15 cellular contexts compared by ENCODE assay signal in the genomic region with DNA sequence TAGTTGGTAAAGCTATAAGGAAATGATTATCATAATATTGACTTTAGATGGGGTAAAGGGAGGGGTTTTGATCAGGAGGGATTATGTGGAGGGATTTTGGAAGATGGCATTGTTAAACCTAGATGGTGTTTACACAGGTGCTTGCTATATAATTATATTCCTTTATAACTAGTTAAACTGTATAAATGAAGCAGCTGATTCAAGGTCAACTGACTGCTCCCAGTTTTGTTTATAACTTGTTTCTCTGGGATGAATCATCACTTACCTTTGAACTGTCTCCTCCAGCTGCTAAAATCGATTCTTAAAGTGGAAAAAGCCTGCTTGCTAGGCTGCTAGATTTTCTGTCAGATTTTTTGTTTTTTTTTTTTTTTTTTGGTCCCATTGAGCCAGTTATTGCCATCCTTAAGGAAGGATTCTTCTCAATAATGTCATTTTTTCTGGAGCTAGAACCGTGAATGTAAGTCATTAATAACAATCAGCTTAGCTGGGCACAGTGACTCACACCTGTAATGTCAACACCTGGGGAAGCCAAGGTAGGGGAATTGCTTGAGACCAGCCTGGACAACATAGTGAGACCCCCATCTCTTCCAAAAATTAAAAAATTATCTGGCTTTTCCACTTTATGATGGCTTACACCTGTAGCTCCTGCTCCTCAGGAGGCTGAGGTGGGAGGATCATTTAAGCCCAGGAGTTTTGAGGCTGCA.
DNase-seq lines count a peak whose midpoint lies in the region; ATAC-seq and TF ChIP-seq lines count a peak whose summit lies in the region.
"Had no signal": no experiment of that assay in that cellular context is flagged by ENCODE, and none has a peak within 500 bp of the region (broad histone marks: within the 10 kb centered on the region; RNA-seq: fewer than 3 reads in every experiment).

No MANE protein-coding gene starts in this region.

- no peaks in the 10 kb centered on the region for H3K9me2 ChIP-seq in HCT116 (ENCODE audit: insufficient read depth)

- TF ChIP-seq CTCF in HCT116 (IDR thresholded peaks at IDR 0.05 in 2 of 3, conservative IDR thresholded peaks at IDR 0.05 in 1 of 3; ENCODE audit: borderline replicate concordance in 1 of 3, insufficient read depth in 1 of 3, low read depth in 2 of 3, low read length in 2 of 3) (no peak), choroid plexus epithelial cell (conservative IDR thresholded peaks at IDR 0.05; ENCODE audit: low read depth, low read length) (no peak), osteocyte (IDR thresholded peaks at IDR 0.05) (no peak), left lung (IDR thresholded peaks at IDR 0.05) (no peak), ascending aorta (IDR thresholded peaks at IDR 0.05) (no peak)

- peak overlapping the region; percentile 67 for H3K27ac Mint-ChIP-seq in osteocyte (ENCODE audit: unreplicated experiment)
- H3K27ac Mint-ChIP-seq: nephron progenitor cell had no signal

- H3K9ac ChIP-seq in HCT116 (ENCODE audit: low read length), result no peak overlapping the region

- H3K4me2 ChIP-seq in HCT116 (ENCODE audit: low read length), result peak overlapping the region; percentile 53

- no peaks in the 10 kb centered on the region for H4K20me1 ChIP-seq in HCT116 (ENCODE audit: insufficient read depth)

- H3K4me3 ChIP-seq in HCT116 (replicated peaks in 1 of 2; ENCODE audit: low read depth in 1 of 2, low read length in 2 of 2) (no peak overlapping the region), choroid plexus epithelial cell (ENCODE audit: low read depth, low read length) (no peak overlapping the region), left lung (no peak overlapping the region), ascending aorta (no peak overlapping the region)
- H3K4me3 ChIP-seq: thoracic aorta had no signal

- no peaks in the 10 kb centered on the region for H3K27me3 Mint-ChIP-seq in osteocyte (ENCODE audit: unreplicated experiment)
- H3K27me3 Mint-ChIP-seq: central memory CD8-positive, alpha-beta T cell had no signal

- CTCF ChIA-PET in HCT116 (lab: Charles Lee), result interaction anchor here (0.7 kb wide), 1 partner anchor 9 kb away, joined by 3 read pairs; no protein-coding TSS in a partner anchor

- peak overlapping the region; percentile 17 for H3K4me3 Mint-ChIP-seq in osteocyte (ENCODE audit: unreplicated experiment)
- H3K4me3 Mint-ChIP-seq: central memory CD8-positive, alpha-beta T cell; nephron progenitor cell had no signal

- BruUV-seq in HCT116 (replicated peaks; lab: Mats Ljungman, UMichigan), result no TSS peak

- intact Hi-C loops in HCT116 (cut with micrococcal nuclease) (no loop called here), left lung (cut with DNase I) (no loop called here), ascending aorta (cut with DNase I) (no loop called here)

- POLR2A ChIA-PET in HCT116 (lab: Charles Lee), result interaction anchor here (1.1 kb wide), 1 partner anchor 8 kb away, joined by 5 read pairs; no protein-coding TSS in a partner anchor

- 0 out of 2 replicates have a peak, but pooled peaks have one; percentile 11 for TF ChIP-seq RAD21 in HCT116 (IDR thresholded peaks at IDR 0.05; ENCODE audit: low read depth)

- ATAC-seq in HCT116, result peak; percentile 48
- ATAC-seq in left lung, result no peak
- ATAC-seq in HG03045 (IDR thresholded peaks at IDR 0.05; ENCODE audit: unreplicated experiment), result no peak

- peak; percentile 32 for DNase-seq in HCT116 (ENCODE audit: low read depth, low spot score)
- peak; percentile 67 for DNase-seq in NCI-H2227 (lab: John Stamatoyannopoulos, UW; ENCODE audit: unreplicated experiment)
- peak; percentile 78 for DNase-seq in choroid plexus epithelial cell (ENCODE audit: low read depth)
- DNase-seq in osteocyte (ENCODE audit: extremely low spot score, unreplicated experiment), result no peak
- no peak for DNase-seq in left lung
- DNase-seq in ascending aorta (ENCODE audit: low spot score in 2 of 2), result no peak
- DNase-seq in GF-D8 (lab: John Stamatoyannopoulos, UW), result no peak
- DNase-seq: hippocampal formation; NCI-H1048; nephron progenitor cell; stimulated activated CD4-positive, alpha-beta T cell treated with anti-CD3 and anti-CD28 coated beads, Interleukin-2, amount 100 ng/mL, for 24 hours; T-helper 2 cell had no signal

- no peak for TF ChIP-seq POLR2A in HCT116 (IDR thresholded peaks at IDR 0.05; ENCODE audit: borderline replicate concordance, extremely low read depth, insufficient read depth, insufficient read length)

- H3K27ac ChIP-seq in HCT116 (ENCODE audit: low read depth, low read length), result peak overlapping the region; percentile 31
- no peak overlapping the region for H3K27ac ChIP-seq in left lung
- H3K27ac ChIP-seq in ascending aorta, result no peak overlapping the region
- H3K27ac ChIP-seq: thoracic aorta had no signal

- H3K9me3 ChIP-seq in HCT116 (ENCODE audit: control insufficient read depth in 1 of 2, insufficient read depth in 1 of 2, low read depth in 1 of 2, low read length in 2 of 2) (no peaks in the 10 kb centered on the region), left lung (peaks cover 0 to 6% of the 10 kb centered on the region in 2 donors), ascending aorta (no peaks in the 10 kb centered on the region)
- H3K9me3 ChIP-seq: thoracic aorta had no signal

- H3K79me2 ChIP-seq in HCT116 (ENCODE audit: insufficient read depth, low read length), result no peaks in the 10 kb centered on the region

- H3K27me3 ChIP-seq in HCT116 (ENCODE audit: insufficient read depth, low read length), result no peaks in the 10 kb centered on the region
- no peaks in the 10 kb centered on the region for H3K27me3 ChIP-seq in left lung
- H3K27me3 ChIP-seq in ascending aorta, result no peaks in the 10 kb centered on the region

- H3K4me1 ChIP-seq in HCT116 (ENCODE audit: control insufficient read depth in 1 of 2, insufficient read depth in 2 of 2, low read length in 2 of 2) (peaks cover 27 to 28% of the 10 kb centered on the region in 2 experiments), left lung (no peaks in the 10 kb centered on the region), ascending aorta (no peaks in the 10 kb centered on the region)

- no peaks in the 10 kb centered on the region for H3K9me3 Mint-ChIP-seq in osteocyte (ENCODE audit: unreplicated experiment)
- H3K9me3 Mint-ChIP-seq: central memory CD8-positive, alpha-beta T cell had no signal

- H3K36me3 ChIP-seq in HCT116 (ENCODE audit: control insufficient read depth in 1 of 2, insufficient read depth in 2 of 2, low read length in 2 of 2), result no peaks in the 10 kb centered on the region
- H3K36me3 ChIP-seq in left lung, result no peaks in the 10 kb centered on the region
- no peaks in the 10 kb centered on the region for H3K36me3 ChIP-seq in ascending aorta
- H3K36me3 ChIP-seq: thoracic aorta had no signal

- RAD21 ChIA-PET in HCT116 (lab: Charles Lee; ENCODE audit: low non-redundant PET in 1 of 2, low total read pairs in 2 of 2, uncharacterized antibody in 2 of 2, unreplicated experiment in 2 of 2), result no interaction called here

- H3K36me3 Mint-ChIP-seq in osteocyte (ENCODE audit: unreplicated experiment), result no peaks in the 10 kb centered on the region

- no peak overlapping the region for H2AFZ ChIP-seq in HCT116 (ENCODE audit: low read depth, low read length, poor library complexity, severe bottlenecking)

- H3K4me1 Mint-ChIP-seq in osteocyte (ENCODE audit: unreplicated experiment), result peaks cover 18% of the 10 kb centered on the region
- H3K4me1 Mint-ChIP-seq: central memory CD8-positive, alpha-beta T cell had no signal

TF ChIP-seq in HCT116, 20 proteins besides CTCF, POLR2A, EP300 and RAD21 (continues in another document):
- TF ChIP-seq CEBPB (IDR thresholded peaks at IDR 0.05; ENCODE audit: low read depth) (0 out of 2 replicates have a peak, but pooled peaks have one; percentile 20), FOSL1 (IDR thresholded peaks at IDR 0.05; ENCODE audit: low read depth) (peak; percentile 85), CBX3 (IDR thresholded peaks at IDR 0.05; ENCODE audit: low read depth) (0 out of 2 replicates have a peak, but pooled peaks have one; percentile 47), SP1 (IDR thresholded peaks at IDR 0.05; ENCODE audit: low read depth) (peak; percentile 78), EZH2 (IDR thresholded peaks at IDR 0.05) (no peak), TCF7L2 (IDR thresholded peaks at IDR 0.05; ENCODE audit: borderline replicate concordance, extremely low read depth, insufficient read depth, insufficient read length) (peak; percentile 74), SIN3A (IDR thresholded peaks at IDR 0.05; ENCODE audit: low read depth) (peak; percentile 54; the same call in 1 of the 2 replicates), SRF (IDR thresholded peaks at IDR 0.05; ENCODE audit: low read depth) (0 out of 2 replicates have a peak, but pooled peaks have one; percentile 28), EGR1 (IDR thresholded peaks at IDR 0.05; ENCODE audit: low read depth) (0 out of 2 replicates have a peak, but pooled peaks have one; percentile 21), EZH2phosphoT487 (IDR thresholded peaks at IDR 0.05; ENCODE audit: borderline replicate concordance) (no peak)
- TF ChIP-seq, protein P1, sequence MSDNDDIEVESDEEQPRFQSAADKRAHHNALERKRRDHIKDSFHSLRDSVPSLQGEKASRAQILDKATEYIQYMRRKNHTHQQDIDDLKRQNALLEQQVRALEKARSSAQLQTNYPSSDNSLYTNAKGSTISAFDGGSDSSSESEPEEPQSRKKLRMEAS (IDR thresholded peaks at IDR 0.05), result no peak
- TF ChIP-seq, protein P2, sequence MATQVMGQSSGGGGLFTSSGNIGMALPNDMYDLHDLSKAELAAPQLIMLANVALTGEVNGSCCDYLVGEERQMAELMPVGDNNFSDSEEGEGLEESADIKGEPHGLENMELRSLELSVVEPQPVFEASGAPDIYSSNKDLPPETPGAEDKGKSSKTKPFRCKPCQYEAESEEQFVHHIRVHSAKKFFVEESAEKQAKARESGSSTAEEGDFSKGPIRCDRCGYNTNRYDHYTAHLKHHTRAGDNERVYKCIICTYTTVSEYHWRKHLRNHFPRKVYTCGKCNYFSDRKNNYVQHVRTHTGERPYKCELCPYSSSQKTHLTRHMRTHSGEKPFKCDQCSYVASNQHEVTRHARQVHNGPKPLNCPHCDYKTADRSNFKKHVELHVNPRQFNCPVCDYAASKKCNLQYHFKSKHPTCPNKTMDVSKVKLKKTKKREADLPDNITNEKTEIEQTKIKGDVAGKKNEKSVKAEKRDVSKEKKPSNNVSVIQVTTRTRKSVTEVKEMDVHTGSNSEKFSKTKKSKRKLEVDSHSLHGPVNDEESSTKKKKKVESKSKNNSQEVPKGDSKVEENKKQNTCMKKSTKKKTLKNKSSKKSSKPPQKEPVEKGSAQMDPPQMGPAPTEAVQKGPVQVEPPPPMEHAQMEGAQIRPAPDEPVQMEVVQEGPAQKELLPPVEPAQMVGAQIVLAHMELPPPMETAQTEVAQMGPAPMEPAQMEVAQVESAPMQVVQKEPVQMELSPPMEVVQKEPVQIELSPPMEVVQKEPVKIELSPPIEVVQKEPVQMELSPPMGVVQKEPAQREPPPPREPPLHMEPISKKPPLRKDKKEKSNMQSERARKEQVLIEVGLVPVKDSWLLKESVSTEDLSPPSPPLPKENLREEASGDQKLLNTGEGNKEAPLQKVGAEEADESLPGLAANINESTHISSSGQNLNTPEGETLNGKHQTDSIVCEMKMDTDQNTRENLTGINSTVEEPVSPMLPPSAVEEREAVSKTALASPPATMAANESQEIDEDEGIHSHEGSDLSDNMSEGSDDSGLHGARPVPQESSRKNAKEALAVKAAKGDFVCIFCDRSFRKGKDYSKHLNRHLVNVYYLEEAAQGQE (IDR thresholded peaks at IDR 0.05; ENCODE audit: low read depth), result no peak

Comparison
In these comparisons a context has a peak if more than half of its experiments do, and no peak if none do; other contexts are left out.
1. DNase-seq: peak in HCT116 (single experiment), NCI-H2227 (single experiment) and choroid plexus epithelial cell (single experiment); none in osteocyte (single experiment), left lung (0 of 2), ascending aorta (0 of 2) and GF-D8 (single experiment).